Comparison of ENCODE assay signal across 9 cellular contexts in genomic region chr22:42202669-42203068, GRCh38.
DNase-seq lines count a peak whose midpoint lies in the region; ATAC-seq, FAIRE-seq and TF ChIP-seq lines count a peak whose summit lies in the region.
"Had no signal": no experiment of that assay in that cellular context is flagged by ENCODE, and none has a peak within 500 bp of the region (broad histone marks: within the 10 kb centered on the region; RNA-seq: fewer than 3 reads in every experiment).

No MANE protein-coding gene starts in this region.

- TF ChIP-seq CTCF in Calu3 (IDR thresholded peaks at IDR 0.05; ENCODE audit: unreplicated experiment): no peak

- peak; percentile 91 for ATAC-seq in activated T-helper 17 cell treated with anti-CD3 and anti-CD28 coated beads, Interleukin-2, amount 50 U/mL, for 72 hours (replicated peaks)
- ATAC-seq in stimulated activated effector memory CD8-positive, alpha-beta T cell treated with anti-CD3 and anti-CD28 coated beads, Interleukin-12 subunit alpha, Interleukin-12 subunit beta, amount 100 ng/mL, for 72 hours: peak; percentile 95
- ATAC-seq in HG02938 (IDR thresholded peaks at IDR 0.05; ENCODE audit: unreplicated experiment): no peak

- H3K36me3 Mint-ChIP-seq in activated T-helper 17 cell treated with anti-CD3 and anti-CD28 coated beads, Interleukin-2, amount 50 U/mL, for 72 hours (ENCODE audit: low read depth): peaks cover 68% of the 10 kb centered on the region
- H3K36me3 Mint-ChIP-seq in stimulated activated effector memory CD8-positive, alpha-beta T cell treated with anti-CD3 and anti-CD28 coated beads, Interleukin-12 subunit alpha, Interleukin-12 subunit beta, amount 100 ng/mL, for 72 hours: peaks cover 46% of the 10 kb centered on the region
- H3K36me3 Mint-ChIP-seq in Calu3 (ENCODE audit: insufficient read depth, unreplicated experiment): peaks cover 20% of the 10 kb centered on the region

- H3K27me3 ChIP-seq in mesendoderm (ENCODE audit: insufficient read depth, low read length, poor library complexity): no peaks in the 10 kb centered on the region

- H3K4me3 ChIP-seq in mesendoderm (ENCODE audit: low read length): no peak overlapping the region

- no peak overlapping the region for H2BK5ac ChIP-seq in mesendoderm (ENCODE audit: low read length)

- H2BK15ac ChIP-seq in mesendoderm (replicated peaks; ENCODE audit: low read depth): no peak overlapping the region

- no peak overlapping the region for H3K23ac ChIP-seq in mesendoderm (ENCODE audit: low read length)

- H4K5ac ChIP-seq in mesendoderm (ENCODE audit: low read length): no peak overlapping the region

- H4K8ac ChIP-seq in mesendoderm (ENCODE audit: low read depth, low read length): no peak overlapping the region

- no peak overlapping the region for H3K56ac ChIP-seq in mesendoderm (ENCODE audit: low read length)

- peaks cover 23% of the 10 kb centered on the region for H3K79me1 ChIP-seq in mesendoderm (ENCODE audit: low read length)

- no peak overlapping the region for H3K27ac ChIP-seq in mesendoderm (ENCODE audit: low read depth, low read length)

- no peaks in the 10 kb centered on the region for H3K27me3 Mint-ChIP-seq in activated T-helper 17 cell treated with anti-CD3 and anti-CD28 coated beads, Interleukin-2, amount 50 U/mL, for 72 hours
- H3K27me3 Mint-ChIP-seq in Calu3 (ENCODE audit: unreplicated experiment): no peaks in the 10 kb centered on the region

- no peak for FAIRE-seq in GM12891 (lab: Jason Lieb, UNC)

- WGBS in mesendoderm (ENCODE audit: extremely low coverage, insufficient coverage, low lambda C conversion rate): no CpG with 5 or more reads among the region's 6 CpGs

- CTCF ChIA-PET in Calu3 (lab: Charles Lee): no interaction called here

- no peak overlapping the region for H2AK5ac ChIP-seq in mesendoderm (ENCODE audit: low read length)

- H3K18ac ChIP-seq in mesendoderm (ENCODE audit: low read length): no peak overlapping the region

- H3K36me3 ChIP-seq in mesendoderm (ENCODE audit: control insufficient read depth, insufficient read depth, low read length): no peaks in the 10 kb centered on the region

- H2BK120ac ChIP-seq in mesendoderm (ENCODE audit: low read depth, low read length): no peak overlapping the region

- no TSS peak for BruUV-seq in Calu3 (replicated peaks; lab: Mats Ljungman, UMichigan)

- H3K4me1 ChIP-seq in mesendoderm (ENCODE audit: control insufficient read depth, low read depth, low read length): peaks cover 2% of the 10 kb centered on the region

- H3K4me2 ChIP-seq in mesendoderm (ENCODE audit: low read length): no peak overlapping the region

- peak overlapping the region; percentile 78 for H3K27ac Mint-ChIP-seq in activated T-helper 17 cell treated with anti-CD3 and anti-CD28 coated beads, Interleukin-2, amount 50 U/mL, for 72 hours
- no peak overlapping the region for H3K27ac Mint-ChIP-seq in stimulated activated effector memory CD8-positive, alpha-beta T cell treated with anti-CD3 and anti-CD28 coated beads, Interleukin-12 subunit alpha, Interleukin-12 subunit beta, amount 100 ng/mL, for 72 hours
- no peak overlapping the region for H3K27ac Mint-ChIP-seq in Calu3 (ENCODE audit: unreplicated experiment)

- H3K4me1 Mint-ChIP-seq in activated T-helper 17 cell treated with anti-CD3 and anti-CD28 coated beads, Interleukin-2, amount 50 U/mL, for 72 hours: peaks cover 41% of the 10 kb centered on the region
- peaks cover 47% of the 10 kb centered on the region for H3K4me1 Mint-ChIP-seq in stimulated activated effector memory CD8-positive, alpha-beta T cell treated with anti-CD3 and anti-CD28 coated beads, Interleukin-12 subunit alpha, Interleukin-12 subunit beta, amount 100 ng/mL, for 72 hours
- no peaks in the 10 kb centered on the region for H3K4me1 Mint-ChIP-seq in Calu3 (ENCODE audit: low read depth, unreplicated experiment)

- H3K4me3 Mint-ChIP-seq in activated T-helper 17 cell treated with anti-CD3 and anti-CD28 coated beads, Interleukin-2, amount 50 U/mL, for 72 hours: peak overlapping the region; percentile 87
- H3K4me3 Mint-ChIP-seq in stimulated activated effector memory CD8-positive, alpha-beta T cell treated with anti-CD3 and anti-CD28 coated beads, Interleukin-12 subunit alpha, Interleukin-12 subunit beta, amount 100 ng/mL, for 72 hours: peak overlapping the region; percentile 75
- H3K4me3 Mint-ChIP-seq in Calu3 (ENCODE audit: low read depth, unreplicated experiment): no peak overlapping the region
- H3K4me3 Mint-ChIP-seq: neural crest cell had no signal

- no peak overlapping the region for H3K4ac ChIP-seq in mesendoderm (ENCODE audit: low read depth, low read length)

- H3K9me3 Mint-ChIP-seq in activated T-helper 17 cell treated with anti-CD3 and anti-CD28 coated beads, Interleukin-2, amount 50 U/mL, for 72 hours: no peaks in the 10 kb centered on the region
- no peaks in the 10 kb centered on the region for H3K9me3 Mint-ChIP-seq in stimulated activated effector memory CD8-positive, alpha-beta T cell treated with anti-CD3 and anti-CD28 coated beads, Interleukin-12 subunit alpha, Interleukin-12 subunit beta, amount 100 ng/mL, for 72 hours
- H3K9me3 Mint-ChIP-seq in Calu3 (ENCODE audit: low read depth, unreplicated experiment): no peaks in the 10 kb centered on the region
- H3K9me3 Mint-ChIP-seq: neural crest cell had no signal

- peaks cover 53% of the 10 kb centered on the region for H3K79me2 ChIP-seq in mesendoderm (ENCODE audit: control insufficient read depth, insufficient read depth, low read length)

- DNase-seq in T-helper 22 cell (ENCODE audit: low read depth) (peak; percentile 36), mesendoderm (peak; percentile 16), GM12891 (ENCODE audit: insufficient read length, low spot score) (no peak), Calu3 (no peak)
- peak; percentile 8 to 68 for DNase-seq in stimulated activated effector memory CD8-positive, alpha-beta T cell treated with anti-CD3 and anti-CD28 coated beads, Interleukin-12 subunit alpha, Interleukin-12 subunit beta, amount 100 ng/mL, for 72 hours (ENCODE audit: low spot score in 2 of 2)
- DNase-seq: NCI-H2029 treated with DMSO at 0.1 percent for 48 hours had no signal

- TF ChIP-seq POLR2A in GM12891 (IDR thresholded peaks at IDR 0.05; ENCODE audit: low read depth, low read length): no peak

- H3K9ac ChIP-seq in mesendoderm (ENCODE audit: low read length): no peak overlapping the region

- intact Hi-C loops in Calu3 (cut with micrococcal nuclease; ENCODE audit: unreplicated experiment): no loop called here

TF ChIP-seq in GM12891, 5 proteins besides CTCF, POLR2A, EP300 and RAD21:
- TF ChIP-seq POU2F2 (IDR thresholded peaks at IDR 0.05; ENCODE audit: low read depth, low read length): no peak
- no peak for TF ChIP-seq TAF1 (IDR thresholded peaks at IDR 0.05; ENCODE audit: low read depth, low read length)
- no peak for TF ChIP-seq POLR2AphosphoS5 (IDR thresholded peaks at IDR 0.05; ENCODE audit: low read depth, low read length)
- TF ChIP-seq PAX5 (IDR thresholded peaks at IDR 0.05; ENCODE audit: insufficient read depth, low read length, severe bottlenecking): no peak
- TF ChIP-seq SPI1 (IDR thresholded peaks at IDR 0.05; ENCODE audit: low read depth, low read length): no peak

Comparison
In these comparisons a context has a peak if more than half of its experiments do, and no peak if none do; other contexts are left out.
1. DNase-seq: peak in T-helper 22 cell (single experiment), mesendoderm (single experiment) and stimulated activated effector memory CD8-positive, alpha-beta T cell treated with anti-CD3 and anti-CD28 coated beads, Interleukin-12 subunit alpha, Interleukin-12 subunit beta, amount 100 ng/mL, for 72 hours (2 of 2); none in GM12891 (single experiment) and Calu3 (single experiment).